In the genomic region with DNA sequence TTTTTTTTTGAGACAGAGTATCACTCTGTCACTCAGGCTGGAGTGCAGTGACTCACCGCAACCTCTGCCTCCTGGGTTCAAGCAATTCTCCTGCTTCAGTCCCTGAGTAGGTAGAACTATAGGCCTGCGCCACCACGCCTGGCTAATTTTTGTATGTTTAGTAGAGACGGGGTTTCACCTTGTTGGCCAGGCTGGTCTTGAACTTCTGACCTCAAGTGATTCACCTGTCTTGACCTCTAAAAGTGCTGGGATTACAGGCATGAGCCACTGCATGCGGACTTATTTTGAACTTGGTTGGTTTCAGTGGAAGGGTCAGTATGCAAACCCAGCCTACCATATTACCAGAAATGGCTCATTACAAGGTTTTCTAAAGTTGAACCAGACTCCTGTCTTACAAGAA, we compare ENCODE assay signal across 7 cellular contexts.
DNase-seq lines count a peak whose midpoint lies in the region; ATAC-seq and TF ChIP-seq lines count a peak whose summit lies in the region.
"Not testable (repeated sequence)": the region's sequence is repeated elsewhere in the genome, so short reads cannot be mapped to it uniquely, and the experiment has no call there.

No MANE protein-coding gene starts in this region.

- H4K20me1 ChIP-seq in neural cell (ENCODE audit: insufficient read depth), result not testable (repeated sequence)

- CTCF ChIA-PET in activated CD8-positive, alpha-beta T cell treated with anti-CD3 and anti-CD28 coated beads for 36 hours (lab: Charles Lee), result not testable (repeated sequence)

- not testable (repeated sequence) for H3K36me3 ChIP-seq in neural cell (ENCODE audit: insufficient read depth, low read length)

- H3K4me1 Mint-ChIP-seq in activated CD8-positive, alpha-beta T cell treated with anti-CD3 and anti-CD28 coated beads for 36 hours (ENCODE audit: low read depth), result not testable (repeated sequence)

- not testable (repeated sequence) for H3K27me3 Mint-ChIP-seq in activated CD8-positive, alpha-beta T cell treated with anti-CD3 and anti-CD28 coated beads for 36 hours

- not testable (repeated sequence) for H3K27me3 ChIP-seq in neural cell (ENCODE audit: insufficient read depth, low read depth, low read length)

- H3K4me2 ChIP-seq in neural cell (ENCODE audit: low read length), result not testable (repeated sequence)

- DNase-seq in activated CD8-positive, alpha-beta T cell treated with anti-CD3 and anti-CD28 coated beads for 36 hours, result peak; percentile 7

- H3K4me3 Mint-ChIP-seq in activated CD8-positive, alpha-beta T cell treated with anti-CD3 and anti-CD28 coated beads for 36 hours, result not testable (repeated sequence)

- not testable (repeated sequence) for H3K9ac ChIP-seq in neural cell (ENCODE audit: low read length)

- TF ChIP-seq RAD21 in neural cell (conservative IDR thresholded peaks at IDR 0.05), result not testable (repeated sequence)

- H3K9me3 ChIP-seq in neural cell (ENCODE audit: low read length), result not testable (repeated sequence)

- intact Hi-C loops in activated CD8-positive, alpha-beta T cell treated with anti-CD3 and anti-CD28 coated beads for 36 hours (cut with micrococcal nuclease), result not testable (repeated sequence)

- ATAC-seq in GM18868 (IDR thresholded peaks at IDR 0.05; ENCODE audit: unreplicated experiment), result peak; percentile 59
- ATAC-seq in GM19395 (IDR thresholded peaks at IDR 0.05; ENCODE audit: unreplicated experiment), result peak; percentile 68
- ATAC-seq in HG02763 (IDR thresholded peaks at IDR 0.05; ENCODE audit: unreplicated experiment), result peak; percentile 62
- ATAC-seq in HG03039 (IDR thresholded peaks at IDR 0.05; ENCODE audit: unreplicated experiment), result peak; percentile 76
- peak; percentile 56 for ATAC-seq in HG03432 (IDR thresholded peaks at IDR 0.05; ENCODE audit: unreplicated experiment)
- ATAC-seq in activated CD8-positive, alpha-beta T cell treated with anti-CD3 and anti-CD28 coated beads for 36 hours, result not testable (repeated sequence)

- H3K27ac ChIP-seq in neural cell (ENCODE audit: low read length), result peak overlapping the region; percentile 72

- not testable (repeated sequence) for H3K27ac Mint-ChIP-seq in activated CD8-positive, alpha-beta T cell treated with anti-CD3 and anti-CD28 coated beads for 36 hours

- H3K36me3 Mint-ChIP-seq in activated CD8-positive, alpha-beta T cell treated with anti-CD3 and anti-CD28 coated beads for 36 hours (ENCODE audit: low read depth), result not testable (repeated sequence)

- not testable (repeated sequence) for H3F3A ChIP-seq in neural cell (ENCODE audit: insufficient read depth, low read length, poor library complexity, severe bottlenecking)

- H3K9me2 ChIP-seq in neural cell (ENCODE audit: insufficient read depth, low read length), result not testable (repeated sequence)

- H3K79me2 ChIP-seq in neural cell (replicated peaks; ENCODE audit: insufficient read depth, low read length), result not testable (repeated sequence)

- H2AFZ ChIP-seq in neural cell (ENCODE audit: low read depth, low read length), result not testable (repeated sequence)

- POLR2A ChIA-PET in activated CD8-positive, alpha-beta T cell treated with anti-CD3 and anti-CD28 coated beads for 36 hours (lab: Charles Lee), result not testable (repeated sequence)

- not testable (repeated sequence) for TF ChIP-seq CTCF in activated CD8-positive, alpha-beta T cell treated with anti-CD3 and anti-CD28 coated beads for 36 hours (IDR thresholded peaks at IDR 0.05); neural cell (IDR thresholded peaks at IDR 0.05; ENCODE audit: poor library complexity, severe bottlenecking)

- H3K9me3 Mint-ChIP-seq in activated CD8-positive, alpha-beta T cell treated with anti-CD3 and anti-CD28 coated beads for 36 hours, result not testable (repeated sequence)

- TF ChIP-seq EP300 in neural cell (conservative IDR thresholded peaks at IDR 0.05; ENCODE audit: poor library complexity, severe bottlenecking), result not testable (repeated sequence)

- H3K4me3 ChIP-seq in neural cell (ENCODE audit: low read length), result not testable (repeated sequence)
